Comparison of ENCODE assay signal across 22 cellular contexts in genomic region chr14:44035707-44036106, GRCh38.
"Had no signal": no experiment of that assay in that cellular context is flagged by ENCODE, and none has a peak within 500 bp of the region (broad histone marks: within the 10 kb centered on the region; RNA-seq: fewer than 3 reads in every experiment).

No MANE protein-coding gene starts in this region.

- H3K4me1 ChIP-seq: esophagus squamous epithelium had no signal

- H3K4me3 ChIP-seq: esophagus squamous epithelium had no signal

- H3K36me3 ChIP-seq: brain microvascular endothelial cell, esophagus squamous epithelium had no signal

- DNase-seq: activated CD4-positive, alpha-beta T cell treated with anti-CD3 and anti-CD28 coated beads for 48 hours; activated CD4-positive, alpha-beta T cell treated with anti-CD3 and anti-CD28 coated beads, Interleukin-2, amount 50 U/mL, for 1 hour; activated CD4-positive, alpha-beta T cell treated with anti-CD3 and anti-CD28 coated beads, Interleukin-2, amount 50 U/mL, for 48 hours; activated CD8-positive, alpha-beta memory T cell treated with anti-CD3 and anti-CD28 coated beads for 24 hours; activated CD8-positive, alpha-beta T cell treated with anti-CD3 and anti-CD28 coated beads for 36 hours; activated effector memory CD4-positive, alpha-beta T cell treated with Interleukin-2 at 50 U/mL for 16 hours; activated gamma-delta T cell treated with Interleukin-2 at 50 U/mL for 16 hours; activated naive CD4-positive, alpha-beta T cell treated with anti-CD3 and anti-CD28 coated beads, Interleukin-2, amount 50 U/mL, for 16 hours; activated naive CD4-positive, alpha-beta T cell treated with Interleukin-2 at 50 U/mL for 16 hours; activated T-cell treated with anti-CD3 and anti-CD28 coated beads, Interleukin-2, amount 50 U/mL, for 4 hours; amniotic stem cell; anterior cingulate cortex; brain microvascular endothelial cell; cortex of kidney; dermis blood vessel endothelial cell; effector CD4-positive, alpha-beta T cell; effector memory CD8-positive, alpha-beta T cell; esophagus squamous epithelium; head of caudate nucleus; T-helper 2 cell had no signal

- H3K27me3 ChIP-seq: brain microvascular endothelial cell, esophagus squamous epithelium had no signal

- H3K27ac ChIP-seq: brain microvascular endothelial cell, epithelial cell of prostate, esophagus squamous epithelium, VCaP had no signal
